In genomic region chr3:20101041-20101440, GRCh38 we compare ENCODE assay signal across 21 cellular contexts.
DNase-seq lines count a peak whose midpoint lies in the region; ATAC-seq and TF ChIP-seq lines count a peak whose summit lies in the region.
"Had no signal": no experiment of that assay in that cellular context is flagged by ENCODE, and none has a peak within 500 bp of the region (broad histone marks: within the 10 kb centered on the region; RNA-seq: fewer than 3 reads in every experiment).

No MANE protein-coding gene starts in this region.

- TF ChIP-seq CTCF in CD8-positive, alpha-beta T cell (IDR thresholded peaks at IDR 0.05), result no peak
- no peak for TF ChIP-seq CTCF in neural crest cell (conservative IDR thresholded peaks at IDR 0.05)
- TF ChIP-seq CTCF in right lobe of liver (IDR thresholded peaks at IDR 0.05), result no peak

- intact Hi-C loops in CD8-positive, alpha-beta T cell (cut with DNase I, micrococcal nuclease), result loop anchor here in 1 of 2 experiments (5.0 kb wide), 1 partner anchor 59 kb away; the partner anchor contains the start of gene KAT2B
- intact Hi-C loops in right lobe of liver (cut with DNase I), result no loop called here

- H3K36me3 Mint-ChIP-seq in T-helper 2 cell treated with Interferon-gamma antibody and Interleukin-4, amounts not matched to agents 5 μg/mL and 100 μg/mL, for 36 hours (ENCODE audit: low read depth), result peaks cover 51% of the 10 kb centered on the region
- H3K36me3 Mint-ChIP-seq in CD8-positive, alpha-beta T cell, result peaks cover 48% of the 10 kb centered on the region
- H3K36me3 Mint-ChIP-seq in neural crest cell (ENCODE audit: low read depth), result no peaks in the 10 kb centered on the region

- peaks cover 31% of the 10 kb centered on the region for H3K4me1 ChIP-seq in CD8-positive, alpha-beta T cell (ENCODE audit: insufficient read depth, low read length)
- H3K4me1 ChIP-seq in right lobe of liver, result peaks cover 0 to 16% (median 4%) of the 10 kb centered on the region in 4 donors
- H3K4me1 ChIP-seq: transverse colon had no signal

- CTCF ChIA-PET in CD8-positive, alpha-beta T cell (lab: Charles Lee), result no interaction called here

- POLR2A ChIA-PET in CD8-positive, alpha-beta T cell (lab: Charles Lee), result no interaction called here

- H3K9me3 Mint-ChIP-seq in T-helper 2 cell treated with Interferon-gamma antibody and Interleukin-4, amounts not matched to agents 5 μg/mL and 100 μg/mL, for 36 hours, result no peaks in the 10 kb centered on the region
- no peaks in the 10 kb centered on the region for H3K9me3 Mint-ChIP-seq in CD8-positive, alpha-beta T cell
- H3K9me3 Mint-ChIP-seq in neural crest cell, result no peaks in the 10 kb centered on the region
- H3K9me3 Mint-ChIP-seq: stimulated activated naive CD8-positive, alpha-beta T cell treated with anti-CD3 and anti-CD28 coated beads, Interleukin-15, amount 100 ng/mL, for 72 hours had no signal

- H3K4me3 ChIP-seq in CD8-positive, alpha-beta T cell (ENCODE audit: low read depth, low read length), result no peak overlapping the region
- H3K4me3 ChIP-seq in right lobe of liver, result no peak overlapping the region
- H3K4me3 ChIP-seq: adrenal gland, heart left ventricle, lower lobe of right lung, mucosa of descending colon, transverse colon had no signal

- no peak for DNase-seq in T-helper 2 cell treated with Interferon-gamma antibody and Interleukin-4, amounts not matched to agents 5 μg/mL and 100 μg/mL, for 36 hours (ENCODE audit: low spot score)
- DNase-seq in T-helper 2 cell, result no peak
- no peak for DNase-seq in CD8-positive, alpha-beta T cell
- DNase-seq in caudate nucleus (lab: John Stamatoyannopoulos, UW), result peak in 4 of 61 donors; percentile 10 to 53 (median 40)
- no peak for DNase-seq in neural crest cell (ENCODE audit: low read depth, low spot score)
- DNase-seq in right lobe of liver, result no peak
- no peak for DNase-seq in HCEC 1CT
- DNase-seq: 8988T; activated CD4-positive, CD25-positive, alpha-beta regulatory T cell treated with anti-CD3 and anti-CD28 coated beads, Interleukin-2, amount 50 U/mL, for 72 hours; adrenal gland; heart left ventricle; lower lobe of right lung; mucosa of descending colon; NCI-H1417 treated with DMSO at 0.1 percent for 48 hours; NCI-H2081 treated with DMSO at 0.1 percent for 48 hours; NCI-H774; SIG-M5; stimulated activated naive CD8-positive, alpha-beta T cell treated with anti-CD3 and anti-CD28 coated beads, Interleukin-15, amount 100 ng/mL, for 72 hours; transverse colon had no signal

- H3K4me1 Mint-ChIP-seq in T-helper 2 cell treated with Interferon-gamma antibody and Interleukin-4, amounts not matched to agents 5 μg/mL and 100 μg/mL, for 36 hours (ENCODE audit: low read depth), result peaks cover 60% of the 10 kb centered on the region
- peaks cover 44% of the 10 kb centered on the region for H3K4me1 Mint-ChIP-seq in CD8-positive, alpha-beta T cell (ENCODE audit: low read depth)
- peaks cover 19% of the 10 kb centered on the region for H3K4me1 Mint-ChIP-seq in neural crest cell

- H3K36me3 ChIP-seq in CD8-positive, alpha-beta T cell (ENCODE audit: insufficient read depth, low read length), result no peaks in the 10 kb centered on the region
- no peaks in the 10 kb centered on the region for H3K36me3 ChIP-seq in right lobe of liver
- H3K36me3 ChIP-seq: adrenal gland, lower lobe of right lung, transverse colon had no signal

- H3K4me3 Mint-ChIP-seq in T-helper 2 cell treated with Interferon-gamma antibody and Interleukin-4, amounts not matched to agents 5 μg/mL and 100 μg/mL, for 36 hours, result peak overlapping the region; percentile 48
- no peak overlapping the region for H3K4me3 Mint-ChIP-seq in CD8-positive, alpha-beta T cell
- H3K4me3 Mint-ChIP-seq in neural crest cell, result no peak overlapping the region

- WGBS in right lobe of liver (ENCODE audit: insufficient coverage, low coverage, low lambda C conversion rate, missing lambda C conversion rate), result 90% methylated on average over 5 of the region's 5 CpGs

- H3K27me3 Mint-ChIP-seq in T-helper 2 cell treated with Interferon-gamma antibody and Interleukin-4, amounts not matched to agents 5 μg/mL and 100 μg/mL, for 36 hours (ENCODE audit: low read depth), result no peaks in the 10 kb centered on the region
- H3K27me3 Mint-ChIP-seq in CD8-positive, alpha-beta T cell (ENCODE audit: low read depth), result no peaks in the 10 kb centered on the region
- no peaks in the 10 kb centered on the region for H3K27me3 Mint-ChIP-seq in neural crest cell (ENCODE audit: low read depth)
- H3K27me3 Mint-ChIP-seq: progenitor cell of endocrine pancreas; stimulated activated naive CD8-positive, alpha-beta T cell treated with anti-CD3 and anti-CD28 coated beads, Interleukin-15, amount 100 ng/mL, for 72 hours had no signal

- H3K27me3 ChIP-seq in CD8-positive, alpha-beta T cell (ENCODE audit: insufficient read depth, low read length), result no peaks in the 10 kb centered on the region
- no peaks in the 10 kb centered on the region for H3K27me3 ChIP-seq in right lobe of liver
- H3K27me3 ChIP-seq: adrenal gland, heart left ventricle, transverse colon had no signal

- no peak overlapping the region for H3K27ac Mint-ChIP-seq in T-helper 2 cell treated with Interferon-gamma antibody and Interleukin-4, amounts not matched to agents 5 μg/mL and 100 μg/mL, for 36 hours
- H3K27ac Mint-ChIP-seq in CD8-positive, alpha-beta T cell, result peak overlapping the region; percentile 19
- peak overlapping the region; percentile 35 for H3K27ac Mint-ChIP-seq in neural crest cell (ENCODE audit: unreplicated experiment)
- H3K27ac Mint-ChIP-seq: progenitor cell of endocrine pancreas; stimulated activated naive CD8-positive, alpha-beta T cell treated with anti-CD3 and anti-CD28 coated beads, Interleukin-15, amount 100 ng/mL, for 72 hours had no signal

- H3K27ac ChIP-seq in CD8-positive, alpha-beta T cell (ENCODE audit: low read depth, low read length), result no peak overlapping the region
- H3K27ac ChIP-seq in caudate nucleus (ENCODE audit: low read depth, low read length), result peak overlapping the region; percentile 77
- H3K27ac ChIP-seq in right lobe of liver, result no peak overlapping the region
- H3K27ac ChIP-seq: adrenal gland, lower lobe of right lung, transverse colon had no signal

- ATAC-seq in CD8-positive, alpha-beta T cell, result no peak
- ATAC-seq in GM18520 (IDR thresholded peaks at IDR 0.05; ENCODE audit: unreplicated experiment) (no peak), right lobe of liver (no peak)
- ATAC-seq: heart left ventricle; lower lobe of right lung; mucosa of descending colon; stimulated activated naive CD8-positive, alpha-beta T cell treated with anti-CD3 and anti-CD28 coated beads, Interleukin-15, amount 100 ng/mL, for 72 hours had no signal

- no peaks in the 10 kb centered on the region for H3K9me3 ChIP-seq in CD8-positive, alpha-beta T cell (ENCODE audit: low read length)
- no peaks in the 10 kb centered on the region for H3K9me3 ChIP-seq in right lobe of liver
- H3K9me3 ChIP-seq: adrenal gland, heart left ventricle, lower lobe of right lung, mucosa of descending colon, transverse colon had no signal

- no peak for TF ChIP-seq POLR2A in right lobe of liver (IDR thresholded peaks at IDR 0.05)
